ENCODE assay signal across 17 cellular contexts in genomic region chr12:58367041-58367440, GRCh38.
"Had no signal": no experiment of that assay in that cellular context is flagged by ENCODE, and none has a peak within 500 bp of the region (broad histone marks: within the 10 kb centered on the region; RNA-seq: fewer than 3 reads in every experiment).

No MANE protein-coding gene starts in this region.

- H3K4me3 ChIP-seq: cardiac muscle cell, left ventricle myocardium inferior, psoas muscle, sigmoid colon, thyroid gland had no signal

- H3K27me3 ChIP-seq: cardiac muscle cell, sigmoid colon, thyroid gland had no signal

- ATAC-seq: activated CD8-positive, alpha-beta memory T cell treated with anti-CD3 and anti-CD28 coated beads, Interleukin-2, amount 10 ng/mL, durations not matched to agents 7 days and 5 days; naive thymus-derived CD8-positive, alpha-beta T cell; psoas muscle; stimulated activated memory B cell treated with anti-CD40 and anti-IgM and Interleukin-4, amounts not matched to agents 10 μg/mL and 1 μg/mL and 100 μg/mL, for 72 hours had no signal

- DNase-seq: activated CD4-positive, alpha-beta memory T cell treated with anti-CD3 and anti-CD28 coated beads for 36 hours; activated CD4-positive, alpha-beta T cell treated with anti-CD3 and anti-CD28 coated beads for 1 hour; activated CD8-positive, alpha-beta memory T cell treated with anti-CD3 and anti-CD28 coated beads, Interleukin-2, amount 10 ng/mL, durations not matched to agents 7 days and 5 days; activated naive CD4-positive, alpha-beta T cell treated with anti-CD3 and anti-CD28 coated beads, Interleukin-2, amount 10 ng/mL, durations not matched to agents 7 days and 5 days; activated T-cell treated with anti-CD3 and anti-CD28 coated beads, Interleukin-2, amount 50 U/mL, for 1 hour; erythroblast; hypothalamus; kidney; left ventricle myocardium inferior; naive thymus-derived CD8-positive, alpha-beta T cell; occipital lobe; psoas muscle; sigmoid colon; T-helper 1 cell; thyroid gland had no signal

- FAIRE-seq: kidney had no signal

- H3K36me3 ChIP-seq: cardiac muscle cell, left ventricle myocardium inferior, sigmoid colon, thyroid gland had no signal

- H3K9me3 ChIP-seq: psoas muscle, thyroid gland had no signal
